ENCODE assay signal across 8 cellular contexts in genomic region chr11:68039526-68040086, GRCh38. TPM values are rescaled to one million over a fixed set of nuclear protein-coding genes. Genes with fewer than 3 reads are reported as not detected.
DNase-seq lines count a peak whose midpoint lies in the region; ATAC-seq and TF ChIP-seq lines count a peak whose summit lies in the region.

No MANE protein-coding gene starts in this region.

- ATAC-seq in HG03108 (IDR thresholded peaks at IDR 0.05; ENCODE audit: unreplicated experiment) (no peak), HG02798 (IDR thresholded peaks at IDR 0.05; ENCODE audit: poor library complexity, unreplicated experiment) (no peak)

- H3K27me3 ChIP-seq in KMS-11 (ENCODE audit: insufficient read depth, low read depth) = no peaks in the 10 kb centered on the region
- H3K27me3 ChIP-seq in dorsolateral prefrontal cortex = no peaks in the 10 kb centered on the region
- no peaks in the 10 kb centered on the region for H3K27me3 ChIP-seq in osteoblast (ENCODE audit: insufficient read depth, low read length)

- TF ChIP-seq CTCF in KMS-11 (conservative IDR thresholded peaks at IDR 0.05; ENCODE audit: low read depth, low read length) = no peak
- TF ChIP-seq CTCF in dorsolateral prefrontal cortex (IDR thresholded peaks at IDR 0.05 in 54 of 56, conservative IDR thresholded peaks at IDR 0.05 in 2 of 56; ENCODE audit: low read depth in 1 of 56, partially characterized antibody in 56 of 56) = no peak
- no peak for TF ChIP-seq CTCF in osteoblast (IDR thresholded peaks at IDR 0.05; ENCODE audit: extremely low read depth, low read depth, low read length)

- DNase-seq in COLO668 (lab: John Stamatoyannopoulos, UW; ENCODE audit: unreplicated experiment) = peak; percentile 32
- no peak for DNase-seq in dorsolateral prefrontal cortex
- peak; percentile 92 for DNase-seq in osteoblast (ENCODE audit: insufficient read length, low spot score, missing footprints)
- DNase-seq in stimulated activated CD4-positive, alpha-beta T cell treated with anti-CD3 and anti-CD28 coated beads, Interleukin-2, amount 100 ng/mL, for 24 hours = no peak
- DNase-seq in activated CD8-positive, alpha-beta memory T cell treated with anti-CD3 and anti-CD28 coated beads, Interleukin-2, amount 50 U/mL, for 4 hours = no peak

- H3K4me1 ChIP-seq in KMS-11 (ENCODE audit: low read depth, poor library complexity, severe bottlenecking) (peaks cover 39% of the 10 kb centered on the region), osteoblast (ENCODE audit: insufficient read depth, low read length) (peaks cover 21% of the 10 kb centered on the region)

- H3K4me3 ChIP-seq in KMS-11 (IDR thresholded peaks at IDR 0.05; ENCODE audit: insufficient read depth, low read depth, low read length) (no peak overlapping the region), dorsolateral prefrontal cortex (peak overlapping the region in 57 of 59 donors; percentile 4 to 70 (median 54)), osteoblast (ENCODE audit: insufficient read depth, low read length) (peak overlapping the region; percentile 86)

- H3K79me2 ChIP-seq in KMS-11 (ENCODE audit: insufficient read depth, low read depth) = peaks cover 12% of the 10 kb centered on the region; the same call in 1 of the 2 replicates
- H3K79me2 ChIP-seq in osteoblast (ENCODE audit: insufficient read depth, low read length) = peaks cover 44% of the 10 kb centered on the region

- H3K9me3 ChIP-seq in osteoblast (ENCODE audit: low read depth, low read length) = no peaks in the 10 kb centered on the region

- intact Hi-C loops in dorsolateral prefrontal cortex (cut with DNase I) = loop anchor here in 1 of 2 donors (10.0 kb wide), 1 partner anchor 165 kb away; no protein-coding TSS in a partner anchor

- H3K27ac ChIP-seq in KMS-11 (peak overlapping the region; percentile 73), dorsolateral prefrontal cortex (peak overlapping the region in 50 of 59 donors; percentile 26 to 89 (median 66)), osteoblast (ENCODE audit: low read depth, low read length) (peak overlapping the region; percentile 73)

- peak overlapping the region; percentile 70; the same call in 1 of the 2 replicates for H3K9ac ChIP-seq in KMS-11

- H3K36me3 ChIP-seq in KMS-11 (ENCODE audit: insufficient read depth) (no peaks in the 10 kb centered on the region), osteoblast (ENCODE audit: insufficient read depth, low read length) (peaks cover 9% of the 10 kb centered on the region)

- H4K20me1 ChIP-seq in KMS-11 (ENCODE audit: insufficient read depth) (no peaks in the 10 kb centered on the region), osteoblast (ENCODE audit: insufficient read depth, low read length) (no peaks in the 10 kb centered on the region)

- H2AFZ ChIP-seq in KMS-11 (ENCODE audit: low read depth) (peak overlapping the region; percentile 70; the same call in 1 of the 2 replicates), osteoblast (ENCODE audit: low read length) (peak overlapping the region; percentile 56)

- H3K4me2 ChIP-seq in KMS-11 = peak overlapping the region; percentile 99
- H3K4me2 ChIP-seq in osteoblast (ENCODE audit: insufficient read depth, low read length) = peak overlapping the region; percentile 87

RNA-seq across cellular contexts. Expression of gene TCIRG1, which starts 0.8 kb away (rescaled TPM):
- 10 to 100 TPM in 110 of 120 experiments, 1 to 10 TPM in 10; 6.5 to 49.6 (median 16.9) TPM for total RNA-seq in dorsolateral prefrontal cortex
- total RNA-seq in osteoblast = 85.4 and 87.5 TPM in 2 replicates

RNA-seq across cellular contexts. Expression of gene NDUFS8, which starts 9.1 kb away (rescaled TPM):
- total RNA-seq in dorsolateral prefrontal cortex (100 to 1,000 TPM in 119 of 120 experiments, 10 to 100 TPM in 1; 98.7 to 186 (median 138) TPM), osteoblast (60.7 and 73.1 TPM in 2 replicates)

RNA-seq across cellular contexts. Expression of gene ALDH3B1, which starts 29.5 kb away (rescaled TPM):
- total RNA-seq in dorsolateral prefrontal cortex = 1 to 10 TPM; 1.2 to 7.7 (median 3.1) TPM
- total RNA-seq in osteoblast = 59.5 and 63.0 TPM in 2 replicates

RNA-seq across cellular contexts. Expression of gene UNC93B1, which starts 35.7 kb away (rescaled TPM):
- 10 to 100 TPM in 80 of 120 experiments, 1 to 10 TPM in 40; 5.7 to 20.9 (median 11.2) TPM for total RNA-seq in dorsolateral prefrontal cortex
- 36.5 and 39.8 TPM in 2 replicates for total RNA-seq in osteoblast

Comparison
In these comparisons a context has a peak if more than half of its experiments do, and no peak if none do; other contexts are left out.
1. DNase-seq: peak in COLO668 (single experiment) and osteoblast (single experiment); none in dorsolateral prefrontal cortex (0 of 10), stimulated activated CD4-positive, alpha-beta T cell treated with anti-CD3 and anti-CD28 coated beads, Interleukin-2, amount 100 ng/mL, for 24 hours (0 of 2) and activated CD8-positive, alpha-beta memory T cell treated with anti-CD3 and anti-CD28 coated beads, Interleukin-2, amount 50 U/mL, for 4 hours (single experiment).
2. Peak in every context shown above with its lines, with median percentiles within 50 percentile points of each other: H3K27ac ChIP-seq.